Comparison of ENCODE assay signal across 24 cellular contexts in the genomic region with DNA sequence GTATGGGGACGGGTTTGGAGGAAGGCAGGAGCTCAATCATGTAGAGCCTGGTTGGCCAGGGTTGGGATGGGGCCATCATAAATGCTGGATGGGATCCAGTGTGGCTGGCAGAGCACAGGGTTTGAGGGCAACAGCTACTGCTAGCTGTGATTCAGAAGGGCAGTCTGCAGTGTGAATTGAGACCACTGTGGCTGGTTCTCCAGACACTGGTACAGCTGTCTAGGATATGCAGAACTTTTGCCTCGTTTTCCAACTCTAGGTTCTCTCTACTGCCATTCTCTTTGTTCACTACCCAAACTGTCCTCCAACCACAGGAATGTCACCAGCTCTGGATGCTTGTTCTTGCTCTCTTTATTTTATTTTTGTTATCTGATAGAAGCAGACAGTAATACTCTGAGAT.
"Had no signal": no experiment of that assay in that cellular context is flagged by ENCODE, and none has a peak within 500 bp of the region (broad histone marks: within the 10 kb centered on the region; RNA-seq: fewer than 3 reads in every experiment).

No MANE protein-coding gene starts in this region.

- H3K4me1 ChIP-seq: parathyroid adenoma, right lobe of liver, testis had no signal

- H3K79me2 ChIP-seq: hepatocyte, parathyroid adenoma had no signal

- H3K4me2 ChIP-seq: hepatocyte, smooth muscle cell had no signal

- H3K4me3 ChIP-seq: coronary artery, esophagus muscularis mucosa, gastroesophageal sphincter, heart left ventricle, hepatocyte, right lobe of liver, smooth muscle cell, testis, tibial artery had no signal

- H3K36me3 ChIP-seq: esophagus muscularis mucosa, gastroesophageal sphincter, heart left ventricle, right lobe of liver, tibial artery had no signal

- H3K9ac ChIP-seq: parathyroid adenoma had no signal

- DNase-seq: dermis blood vessel endothelial cell; effector memory CD4-positive, alpha-beta T cell; foreskin keratinocyte; kidney; mesendoderm; midbrain; natural killer cell; right lobe of liver; stimulated activated CD4-positive, alpha-beta T cell treated with anti-CD3 and anti-CD28 coated beads, Interleukin-12 subunit alpha, Interleukin-12 subunit beta, amount 100 ng/mL, for 4 hours; stimulated activated CD4-positive, alpha-beta T cell treated with anti-CD3 and anti-CD28 coated beads, Interleukin-1b, Interleukin-23, amount 100 ng/mL, for 48 hours; stimulated activated CD4-positive, alpha-beta T cell treated with anti-CD3 and anti-CD28 coated beads, Interleukin-4, amount 100 ng/mL, for 1 hour; stimulated activated naive CD8-positive, alpha-beta T cell treated with anti-CD3 and anti-CD28 coated beads, Interleukin-15, Interleukin-2, amounts not matched to agents 100 U/mL and 50 U/mL, for 24 hours; substantia nigra; testis; tibial artery had no signal

- ATAC-seq: foreskin keratinocyte; gastroesophageal sphincter; left lobe of liver; natural killer cell; right lobe of liver; stimulated activated effector memory CD8-positive, alpha-beta T cell treated with anti-CD3 and anti-CD28 coated beads, Interleukin-12 subunit alpha, Interleukin-12 subunit beta, amount 100 ng/mL, for 72 hours; stimulated activated naive CD8-positive, alpha-beta T cell treated with anti-CD3 and anti-CD28 coated beads, Interleukin-15, Interleukin-2, amounts not matched to agents 100 U/mL and 50 U/mL, for 24 hours had no signal

- H2AFZ ChIP-seq: hepatocyte, parathyroid adenoma had no signal

- H3K9me3 ChIP-seq: esophagus muscularis mucosa, gastroesophageal sphincter, heart left ventricle, right lobe of liver, testis, tibial artery had no signal

- H3K27ac ChIP-seq: coronary artery, esophagus muscularis mucosa, foreskin keratinocyte, gastroesophageal sphincter, heart left ventricle, hepatocyte, parathyroid adenoma, right lobe of liver, testis, tibial artery had no signal

- H3K27me3 ChIP-seq: esophagus muscularis mucosa, foreskin keratinocyte, gastroesophageal sphincter, heart left ventricle, hepatocyte, testis, tibial artery had no signal
